Comparison of ENCODE assay signal across 17 cellular contexts in genomic region chr10:74391786-74392185, GRCh38.
DNase-seq lines count a peak whose midpoint lies in the region; ATAC-seq and TF ChIP-seq lines count a peak whose summit lies in the region.
"Had no signal": no experiment of that assay in that cellular context is flagged by ENCODE, and none has a peak within 500 bp of the region (broad histone marks: within the 10 kb centered on the region; RNA-seq: fewer than 3 reads in every experiment).

No MANE protein-coding gene starts in this region.

- no peak overlapping the region for H3K4me3 Mint-ChIP-seq in CD4-positive, alpha-beta T cell
- H3K4me3 Mint-ChIP-seq: B cell, H9 had no signal

- no peaks in the 10 kb centered on the region for H3K27me3 Mint-ChIP-seq in CD4-positive, alpha-beta T cell
- H3K27me3 Mint-ChIP-seq: B cell had no signal

- H3K4me3 ChIP-seq in fibroblast of pulmonary artery (replicated peaks; ENCODE audit: low read depth, low read length): no peak overlapping the region
- H3K4me3 ChIP-seq: BLaER1 treated with 17β-estradiol and CSF1 and Interleukin-3, amounts not matched to agents 10 nM and 100 nM had no signal

- peaks cover 32% of the 10 kb centered on the region for H3K36me3 Mint-ChIP-seq in CD4-positive, alpha-beta T cell (ENCODE audit: low read depth)

- POLR2A ChIA-PET in CD4-positive, alpha-beta T cell (lab: Charles Lee): no interaction called here

- no peaks in the 10 kb centered on the region for H3K9me3 ChIP-seq in CD4-positive, alpha-beta T cell (ENCODE audit: control insufficient read depth, low read length)
- H3K9me3 ChIP-seq: BLaER1 treated with 17β-estradiol and CSF1 and Interleukin-3, amounts not matched to agents 10 nM and 100 nM; Caco-2 had no signal

- ATAC-seq in CD4-positive, alpha-beta T cell (ENCODE audit: poor library complexity): peak; percentile 69
- no peak for ATAC-seq in HG02763 (IDR thresholded peaks at IDR 0.05; ENCODE audit: unreplicated experiment)

- H3K27ac Mint-ChIP-seq in CD4-positive, alpha-beta T cell: peak overlapping the region; percentile 1
- H3K27ac Mint-ChIP-seq: B cell, H9 had no signal

- CTCF ChIA-PET in CD4-positive, alpha-beta T cell (lab: Charles Lee): no interaction called here

- DNase-seq in CD4-positive, alpha-beta T cell: no peak
- peak; percentile 65 for DNase-seq in dermis blood vessel endothelial cell
- DNase-seq in fibroblast of pulmonary artery (ENCODE audit: low read depth): peak; percentile 3
- no peak for DNase-seq in hepatic stellate cell (ENCODE audit: low spot score)
- DNase-seq in cerebellar nuclear complex (lab: John Stamatoyannopoulos, UW): no peak
- DNase-seq in NCI-H524 treated with DMSO at 0.1 percent for 48 hours (lab: John Stamatoyannopoulos, UW): no peak
- DNase-seq: 8988T, Caco-2, DMS153, DMS79, GDM1, GOT3, H9 had no signal

- intact Hi-C loops in CD4-positive, alpha-beta T cell (cut with DNase I, micrococcal nuclease): no loop called here

- no peaks in the 10 kb centered on the region for H3K27me3 ChIP-seq in CD4-positive, alpha-beta T cell (ENCODE audit: control insufficient read depth, insufficient read depth, low read length)
- H3K27me3 ChIP-seq: BLaER1 treated with 17β-estradiol and CSF1 and Interleukin-3, amounts not matched to agents 10 nM and 100 nM had no signal

- H3K4me1 Mint-ChIP-seq in CD4-positive, alpha-beta T cell (ENCODE audit: low read depth): peaks cover 18% of the 10 kb centered on the region
- H3K4me1 Mint-ChIP-seq: H9 had no signal

- no peak for TF ChIP-seq CTCF in CD4-positive, alpha-beta T cell (IDR thresholded peaks at IDR 0.05)
- TF ChIP-seq CTCF in fibroblast of pulmonary artery (IDR thresholded peaks at IDR 0.05; ENCODE audit: low read length, missing control alignments): no peak

- H3K9me3 Mint-ChIP-seq in CD4-positive, alpha-beta T cell: no peaks in the 10 kb centered on the region
- H3K9me3 Mint-ChIP-seq: H9 had no signal

- H3K27ac ChIP-seq in CD4-positive, alpha-beta T cell (ENCODE audit: low read depth, low read length): no peak overlapping the region
- H3K27ac ChIP-seq: BLaER1 treated with 17β-estradiol and CSF1 and Interleukin-3, amounts not matched to agents 10 nM and 100 nM; HL-60 had no signal

Comparison
In these comparisons a context has a peak if more than half of its experiments do, and no peak if none do; other contexts are left out.
1. DNase-seq: peak in dermis blood vessel endothelial cell (single experiment) and fibroblast of pulmonary artery (single experiment); none in CD4-positive, alpha-beta T cell (0 of 10), hepatic stellate cell (single experiment), cerebellar nuclear complex (0 of 2) and NCI-H524 treated with DMSO at 0.1 percent for 48 hours (single experiment).